Comparison of ENCODE assay signal across 3 cellular contexts in the genomic region with DNA sequence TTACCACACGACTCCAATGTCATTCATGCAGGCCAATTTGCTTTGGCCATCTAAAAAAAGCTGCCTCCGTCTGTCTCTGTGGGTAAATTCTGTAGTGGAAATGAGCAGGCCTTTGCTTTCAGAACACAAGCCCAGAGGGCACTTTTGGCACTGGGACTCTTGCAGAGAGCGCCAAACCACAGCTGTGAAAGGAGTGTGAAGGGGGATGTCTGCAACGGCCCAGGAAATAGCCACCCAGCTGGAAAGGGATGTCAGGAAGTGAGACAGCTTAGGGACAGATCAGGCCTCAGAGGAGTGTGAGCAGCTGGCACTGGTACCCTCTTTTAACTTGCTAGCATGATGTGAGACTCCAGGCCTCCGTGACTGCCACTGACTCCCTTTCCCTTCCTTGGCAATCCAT.
TF ChIP-seq lines count a peak whose summit lies in the region.

No MANE protein-coding gene starts in this region.

TF ChIP-seq in SK-N-SH, 30 proteins besides CTCF, POLR2A, EP300 and RAD21 (continued from another document):
- TF ChIP-seq REST (IDR thresholded peaks at IDR 0.05; ENCODE audit: low read depth, low read length) (no peak), TEAD4 (IDR thresholded peaks at IDR 0.05; ENCODE audit: borderline replicate concordance, insufficient read depth) (no peak)

TF ChIP-seq in SK-N-SH treated with all-trans-retinoic acid at 6 μM for 48 hours, 23 proteins besides CTCF, POLR2A, EP300 and RAD21 (continued from another document):
- TF ChIP-seq, protein P1, sequence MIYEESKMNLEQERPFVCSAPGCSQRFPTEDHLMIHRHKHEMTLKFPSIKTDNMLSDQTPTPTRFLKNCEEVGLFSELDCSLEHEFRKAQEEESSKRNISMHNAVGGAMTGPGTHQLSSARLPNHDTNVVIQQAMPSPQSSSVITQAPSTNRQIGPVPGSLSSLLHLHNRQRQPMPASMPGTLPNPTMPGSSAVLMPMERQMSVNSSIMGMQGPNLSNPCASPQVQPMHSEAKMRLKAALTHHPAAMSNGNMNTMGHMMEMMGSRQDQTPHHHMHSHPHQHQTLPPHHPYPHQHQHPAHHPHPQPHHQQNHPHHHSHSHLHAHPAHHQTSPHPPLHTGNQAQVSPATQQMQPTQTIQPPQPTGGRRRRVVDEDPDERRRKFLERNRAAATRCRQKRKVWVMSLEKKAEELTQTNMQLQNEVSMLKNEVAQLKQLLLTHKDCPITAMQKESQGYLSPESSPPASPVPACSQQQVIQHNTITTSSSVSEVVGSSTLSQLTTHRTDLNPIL (CRISPR knock-in tag; IDR thresholded peaks at IDR 0.05; ENCODE audit: low read depth): no peak
- TF ChIP-seq, protein P2, sequence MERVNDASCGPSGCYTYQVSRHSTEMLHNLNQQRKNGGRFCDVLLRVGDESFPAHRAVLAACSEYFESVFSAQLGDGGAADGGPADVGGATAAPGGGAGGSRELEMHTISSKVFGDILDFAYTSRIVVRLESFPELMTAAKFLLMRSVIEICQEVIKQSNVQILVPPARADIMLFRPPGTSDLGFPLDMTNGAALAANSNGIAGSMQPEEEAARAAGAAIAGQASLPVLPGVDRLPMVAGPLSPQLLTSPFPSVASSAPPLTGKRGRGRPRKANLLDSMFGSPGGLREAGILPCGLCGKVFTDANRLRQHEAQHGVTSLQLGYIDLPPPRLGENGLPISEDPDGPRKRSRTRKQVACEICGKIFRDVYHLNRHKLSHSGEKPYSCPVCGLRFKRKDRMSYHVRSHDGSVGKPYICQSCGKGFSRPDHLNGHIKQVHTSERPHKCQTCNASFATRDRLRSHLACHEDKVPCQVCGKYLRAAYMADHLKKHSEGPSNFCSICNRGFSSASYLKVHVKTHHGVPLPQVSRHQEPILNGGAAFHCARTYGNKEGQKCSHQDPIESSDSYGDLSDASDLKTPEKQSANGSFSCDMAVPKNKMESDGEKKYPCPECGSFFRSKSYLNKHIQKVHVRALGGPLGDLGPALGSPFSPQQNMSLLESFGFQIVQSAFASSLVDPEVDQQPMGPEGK (CRISPR knock-in tag; IDR thresholded peaks at IDR 0.05; ENCODE audit: borderline replicate concordance): no peak
- TF ChIP-seq TSHZ2 (CRISPR knock-in tag; IDR thresholded peaks at IDR 0.05) (no peak), RARB (CRISPR knock-in tag; IDR thresholded peaks at IDR 0.05) (no peak), BACH2 (CRISPR knock-in tag; IDR thresholded peaks at IDR 0.05; ENCODE audit: borderline replicate concordance) (no peak)
- TF ChIP-seq, protein P3, sequence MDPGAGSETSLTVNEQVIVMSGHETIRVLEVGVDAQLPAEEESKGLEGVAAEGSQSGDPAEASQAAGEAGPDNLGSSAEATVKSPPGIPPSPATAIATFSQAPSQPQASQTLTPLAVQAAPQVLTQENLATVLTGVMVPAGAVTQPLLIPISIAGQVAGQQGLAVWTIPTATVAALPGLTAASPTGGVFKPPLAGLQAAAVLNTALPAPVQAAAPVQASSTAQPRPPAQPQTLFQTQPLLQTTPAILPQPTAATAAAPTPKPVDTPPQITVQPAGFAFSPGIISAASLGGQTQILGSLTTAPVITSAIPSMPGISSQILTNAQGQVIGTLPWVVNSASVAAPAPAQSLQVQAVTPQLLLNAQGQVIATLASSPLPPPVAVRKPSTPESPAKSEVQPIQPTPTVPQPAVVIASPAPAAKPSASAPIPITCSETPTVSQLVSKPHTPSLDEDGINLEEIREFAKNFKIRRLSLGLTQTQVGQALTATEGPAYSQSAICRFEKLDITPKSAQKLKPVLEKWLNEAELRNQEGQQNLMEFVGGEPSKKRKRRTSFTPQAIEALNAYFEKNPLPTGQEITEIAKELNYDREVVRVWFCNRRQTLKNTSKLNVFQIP (CRISPR knock-in tag; IDR thresholded peaks at IDR 0.05; ENCODE audit: borderline replicate concordance, low read depth): no peak

TF ChIP-seq in HCT116, 20 proteins besides CTCF, POLR2A, EP300 and RAD21 (continued from another document):
- TF ChIP-seq ELF1 (IDR thresholded peaks at IDR 0.05; ENCODE audit: borderline replicate concordance, low read depth): no peak
